17 cellular contexts compared by ENCODE assay signal in the genomic region with DNA sequence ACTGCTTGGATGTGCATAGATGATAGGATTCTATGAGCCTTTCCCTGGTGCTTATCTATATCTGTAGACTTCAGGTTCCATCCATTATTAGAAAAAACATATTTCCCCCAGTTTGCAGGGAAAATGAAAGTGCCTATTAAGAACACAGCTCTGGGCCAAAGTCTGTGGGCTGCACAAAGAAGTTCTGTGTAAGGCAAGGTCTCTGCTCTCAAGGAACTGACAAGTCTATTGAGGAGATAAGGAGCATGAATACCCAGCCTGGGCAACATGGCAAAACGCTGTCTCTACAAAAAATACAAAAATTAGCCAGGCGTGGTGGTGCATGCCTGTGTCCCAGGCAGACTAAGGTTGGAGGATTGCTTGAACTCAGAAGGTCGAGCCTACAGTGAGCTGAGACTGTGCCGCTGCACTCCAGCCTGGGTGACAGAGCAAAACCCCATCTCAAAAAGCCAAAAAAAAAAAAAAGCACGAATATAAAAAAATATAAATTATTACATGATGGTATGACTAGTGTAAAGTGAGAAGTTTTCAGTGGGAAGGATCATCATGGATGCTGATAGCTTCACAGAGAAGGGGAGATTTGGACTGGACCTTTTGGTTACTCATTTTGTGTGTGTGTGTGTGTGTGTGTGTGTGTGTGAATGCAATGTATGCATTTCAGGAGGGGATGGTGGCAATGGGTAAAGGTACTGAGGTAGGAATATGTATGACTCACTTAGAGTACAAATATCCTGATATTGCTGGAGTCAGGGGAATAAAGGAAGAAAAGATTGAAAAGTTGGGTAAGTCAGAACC. TPM values are rescaled to one million over a fixed set of nuclear protein-coding genes. Genes with fewer than 3 reads are reported as not detected.
A peak's percentile ranks its signal among the peaks of the same experiment; 100 is the strongest.
DNase-seq lines count a peak whose midpoint lies in the region; TF ChIP-seq lines count a peak whose summit lies in the region.
"Had no signal": no experiment of that assay in that cellular context is flagged by ENCODE, and none has a peak within 500 bp of the region (broad histone marks: within the 10 kb centered on the region; RNA-seq: fewer than 3 reads in every experiment).

No MANE protein-coding gene starts in this region.

- no peaks in the 10 kb centered on the region for H3K36me3 ChIP-seq in HEK293 (ENCODE audit: control insufficient read depth in 2 of 2, insufficient read depth in 1 of 2, low read length in 2 of 2)
- H3K36me3 ChIP-seq in colonic mucosa: no peaks in the 10 kb centered on the region
- H3K36me3 ChIP-seq in BE2C: no peaks in the 10 kb centered on the region

- H3K27me3 Mint-ChIP-seq in type B pancreatic cell: no peaks in the 10 kb centered on the region
- H3K27me3 Mint-ChIP-seq: CD4-positive, alpha-beta T cell had no signal

- no peaks in the 10 kb centered on the region for H3K36me3 Mint-ChIP-seq in type B pancreatic cell

- H3K4me3 ChIP-seq in HEK293 (ENCODE audit: low read depth, low read length) (no peak overlapping the region), colonic mucosa (no peak overlapping the region), BE2C (ENCODE audit: low read depth, low read length) (no peak overlapping the region)

- TF ChIP-seq CTCF in HEK293 (tag by site-specific recombination; IDR thresholded peaks at IDR 0.05): no peak
- TF ChIP-seq CTCF in type B pancreatic cell (conservative IDR thresholded peaks at IDR 0.05): no peak
- no peak for TF ChIP-seq CTCF in colonic mucosa (IDR thresholded peaks at IDR 0.05)
- no peak for TF ChIP-seq CTCF in BE2C (IDR thresholded peaks at IDR 0.05; ENCODE audit: low read depth, low read length)

- H3K27me3 ChIP-seq in colonic mucosa (no peaks in the 10 kb centered on the region), BE2C (no peaks in the 10 kb centered on the region)

- no peak overlapping the region for H3K9ac ChIP-seq in colonic mucosa (ENCODE audit: low read depth in 2 of 2, low read length in 2 of 2)

- no peaks in the 10 kb centered on the region for H3K9me3 Mint-ChIP-seq in type B pancreatic cell
- H3K9me3 Mint-ChIP-seq: CD4-positive, alpha-beta T cell; HFFc6 had no signal

- H3K4me3 Mint-ChIP-seq in type B pancreatic cell: no peak overlapping the region
- H3K4me3 Mint-ChIP-seq: CD4-positive, alpha-beta T cell; HFFc6 had no signal

- intact Hi-C loops in colonic mucosa (cut with DNase I): no loop called here

- POLR2A ChIA-PET in HEK293 (lab: Yijun Ruan, JAX): interaction anchor here (0.7 to 1.4 kb wide), 2 partner anchors 20 to 22 kb away, joined by 4 to 6 read pairs; partner anchors contain the start of gene SDE2

- H3K4me1 Mint-ChIP-seq in type B pancreatic cell (ENCODE audit: unreplicated experiment): no peaks in the 10 kb centered on the region

- in situ Hi-C loops in SK-MEL-5 (cut with HindIII; ENCODE audit: low pct_unique_long_range_greater_than_20kb, low sequenced_read_pairs): no loop called here

- H3K27ac Mint-ChIP-seq in type B pancreatic cell: peak overlapping the region; percentile 11
- H3K27ac Mint-ChIP-seq: CD4-positive, alpha-beta T cell; HFFc6 had no signal

- CTCF ChIA-PET in HEK293 (lab: Yijun Ruan, JAX): interaction anchor here (0.6 kb wide), 1 partner anchor 1391 kb away, joined by 3 read pairs; no protein-coding TSS in a partner anchor

- no peaks in the 10 kb centered on the region for H3K4me1 ChIP-seq in HEK293 (ENCODE audit: control insufficient read depth, insufficient read depth, low read length)
- H3K4me1 ChIP-seq in colonic mucosa: no peaks in the 10 kb centered on the region
- H3K4me1 ChIP-seq in BE2C: no peaks in the 10 kb centered on the region

- DNase-seq in SK-MEL-5 (ENCODE audit: low read depth, low spot score): peak; percentile 70
- DNase-seq in epidermal melanocyte (ENCODE audit: insufficient read length, low spot score): peak; percentile 70
- no peak for DNase-seq in type B pancreatic cell (ENCODE audit: extremely low spot score, unreplicated experiment)
- no peak for DNase-seq in colonic mucosa
- DNase-seq in DMS153 treated with DMSO at 0.1 percent for 48 hours (lab: John Stamatoyannopoulos, UW; ENCODE audit: unreplicated experiment): no peak
- no peak for DNase-seq in BE2C
- DNase-seq: ACHN; CD4-positive, alpha-beta T cell; DMS153; DMS79 treated with DMSO at 0.1 percent for 48 hours; GF-D8; HCEC 1CT; HFFc6; IMR-90; KBM-7 had no signal

- no peak overlapping the region for H3K27ac ChIP-seq in HEK293 (ENCODE audit: extremely low read depth, low read depth, low read length)
- H3K27ac ChIP-seq in colonic mucosa: no peak overlapping the region
- H3K27ac ChIP-seq: C4-2B had no signal

- H3K9me3 ChIP-seq in HEK293 (ENCODE audit: control insufficient read depth, insufficient read depth, low read depth, low read length) (no peaks in the 10 kb centered on the region), colonic mucosa (no peaks in the 10 kb centered on the region), BE2C (no peaks in the 10 kb centered on the region)

TF ChIP-seq in HEK293, 187 proteins besides CTCF, POLR2A, EP300 and RAD21 (continues in another document):
- TF ChIP-seq, protein P1, sequence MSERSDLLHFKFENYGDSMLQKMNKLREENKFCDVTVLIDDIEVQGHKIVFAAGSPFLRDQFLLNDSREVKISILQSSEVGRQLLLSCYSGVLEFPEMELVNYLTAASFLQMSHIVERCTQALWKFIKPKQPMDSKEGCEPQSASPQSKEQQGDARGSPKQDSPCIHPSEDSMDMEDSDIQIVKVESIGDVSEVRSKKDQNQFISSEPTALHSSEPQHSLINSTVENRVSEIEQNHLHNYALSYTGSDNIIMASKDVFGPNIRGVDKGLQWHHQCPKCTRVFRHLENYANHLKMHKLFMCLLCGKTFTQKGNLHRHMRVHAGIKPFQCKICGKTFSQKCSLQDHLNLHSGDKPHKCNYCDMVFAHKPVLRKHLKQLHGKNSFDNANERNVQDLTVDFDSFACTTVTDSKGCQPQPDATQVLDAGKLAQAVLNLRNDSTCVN (tag by site-specific recombination; optimal IDR thresholded peaks at IDR 0.05): no peak
- TF ChIP-seq ZNF112 (tag by site-specific recombination; IDR thresholded peaks at IDR 0.05): no peak
- TF ChIP-seq ZNF366 (tag by site-specific recombination; conservative IDR thresholded peaks at IDR 0.05): no peak
- TF ChIP-seq ZNF449 (tag by site-specific recombination; IDR thresholded peaks at IDR 0.05): no peak
- 0 out of 2 replicates have a peak, but pooled peaks have one; percentile 43 for TF ChIP-seq ZNF114 (tag by site-specific recombination; IDR thresholded peaks at IDR 0.05)
- TF ChIP-seq ZNF658 (tag by site-specific recombination; IDR thresholded peaks at IDR 0.05): no peak
- TF ChIP-seq, protein P2, sequence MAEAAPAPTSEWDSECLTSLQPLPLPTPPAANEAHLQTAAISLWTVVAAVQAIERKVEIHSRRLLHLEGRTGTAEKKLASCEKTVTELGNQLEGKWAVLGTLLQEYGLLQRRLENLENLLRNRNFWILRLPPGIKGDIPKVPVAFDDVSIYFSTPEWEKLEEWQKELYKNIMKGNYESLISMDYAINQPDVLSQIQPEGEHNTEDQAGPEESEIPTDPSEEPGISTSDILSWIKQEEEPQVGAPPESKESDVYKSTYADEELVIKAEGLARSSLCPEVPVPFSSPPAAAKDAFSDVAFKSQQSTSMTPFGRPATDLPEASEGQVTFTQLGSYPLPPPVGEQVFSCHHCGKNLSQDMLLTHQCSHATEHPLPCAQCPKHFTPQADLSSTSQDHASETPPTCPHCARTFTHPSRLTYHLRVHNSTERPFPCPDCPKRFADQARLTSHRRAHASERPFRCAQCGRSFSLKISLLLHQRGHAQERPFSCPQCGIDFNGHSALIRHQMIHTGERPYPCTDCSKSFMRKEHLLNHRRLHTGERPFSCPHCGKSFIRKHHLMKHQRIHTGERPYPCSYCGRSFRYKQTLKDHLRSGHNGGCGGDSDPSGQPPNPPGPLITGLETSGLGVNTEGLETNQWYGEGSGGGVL (tag by site-specific recombination; IDR thresholded peaks at IDR 0.05): 0 out of 2 replicates have a peak, but pooled peaks have one; percentile 17
- no peak for TF ChIP-seq ZNF830 (tag by site-specific recombination; IDR thresholded peaks at IDR 0.05; ENCODE audit: low read depth)
- TF ChIP-seq ZBTB20 (tag by site-specific recombination; IDR thresholded peaks at IDR 0.05): peak; percentile 43; the same call in 1 of the 2 replicates
- TF ChIP-seq ZNF837 (tag by site-specific recombination; IDR thresholded peaks at IDR 0.05): no peak
- no peak for TF ChIP-seq ZNF324 (tag by site-specific recombination; IDR thresholded peaks at IDR 0.05)

RNA-seq across cellular contexts. Expression of gene SDE2, which starts 22.5 kb away (rescaled TPM):
- 31.2 and 32.0 TPM in 2 replicates for total RNA-seq in SK-MEL-5 (2014; rRNA removed; shearing (Covaris generic))
- 19.9 and 22.6 TPM in 2 replicates for polyA plus RNA-seq in SK-MEL-5 (2015; cell fraction: cytosol; rRNA removed)
- 12.3 and 16.7 TPM in 2 replicates for polyA plus RNA-seq in SK-MEL-5 (2015; cell fraction: nucleus; rRNA removed)
- total RNA-seq in type B pancreatic cell (ENCODE audit: low replicate concordance): 15.0 and 15.1 TPM in 2 replicates
- total RNA-seq in colonic mucosa: 10 to 100 TPM; 12.9 to 19.8 TPM
- 25.2 TPM for polyA plus RNA-seq in BE2C (2012; ENCODE audit: insufficient read depth, insufficient read length, low read depth)

RNA-seq across cellular contexts. Expression of gene H3-3A, which starts 40.9 kb away (rescaled TPM):
- 217 and 228 TPM in 2 replicates for total RNA-seq in SK-MEL-5 (2014; rRNA removed; shearing (Covaris generic))
- 473 and 575 TPM in 2 replicates for polyA plus RNA-seq in SK-MEL-5 (2015; cell fraction: cytosol; rRNA removed)
- polyA plus RNA-seq in SK-MEL-5 (2015; cell fraction: nucleus; rRNA removed): 104 and 120 TPM in 2 replicates
- 684 and 873 TPM in 2 replicates for total RNA-seq in type B pancreatic cell (ENCODE audit: low replicate concordance)
- 100 to 1,000 TPM; 680 to 810 TPM for total RNA-seq in colonic mucosa
- 794 TPM for polyA plus RNA-seq in BE2C (2012; ENCODE audit: insufficient read depth, insufficient read length, low read depth)

Comparison
In these comparisons a context has a peak if more than half of its experiments do, and no peak if none do; other contexts are left out.
1. DNase-seq: peak in SK-MEL-5 (single experiment) and epidermal melanocyte (single experiment); none in type B pancreatic cell (single experiment), colonic mucosa (single experiment), DMS153 treated with DMSO at 0.1 percent for 48 hours (single experiment) and BE2C (single experiment).